Comparison of ENCODE assay signal across 8 cellular contexts in genomic region chr3:152444029-152444641, GRCh38.
A peak's percentile ranks its signal among the peaks of the same experiment; 100 is the strongest.
DNase-seq lines count a peak whose midpoint lies in the region; ATAC-seq and TF ChIP-seq lines count a peak whose summit lies in the region.

No MANE protein-coding gene starts in this region.

- no peak overlapping the region for H3K4me3 ChIP-seq in HL-60 (replicated peaks; ENCODE audit: insufficient read depth, low read length)

- H3K27ac ChIP-seq in HL-60 (replicated peaks) (no peak overlapping the region), RWPE1 (no peak overlapping the region)

- no peaks in the 10 kb centered on the region for H3K27me3 Mint-ChIP-seq in naive B cell

- DNase-seq in NCI-H1092 treated with DMSO at 0.1 percent for 48 hours (lab: John Stamatoyannopoulos, UW) = peak; percentile 13
- no peak for DNase-seq in NCI-H1092 (lab: John Stamatoyannopoulos, UW)
- no peak for DNase-seq in HL-60 (ENCODE audit: low read depth in 1 of 2, low spot score in 1 of 2)
- DNase-seq in RWPE1 (ENCODE audit: low spot score) = peak; percentile 22
- peak; percentile 16 for DNase-seq in epidermal melanocyte (ENCODE audit: insufficient read length, low spot score)
- peak; percentile 16 for DNase-seq in naive B cell
- no peak for DNase-seq in stimulated activated CD4-positive, alpha-beta T cell treated with anti-CD3 and anti-CD28 coated beads, Interleukin-4, amount 100 ng/mL, for 24 hours
- no peak for DNase-seq in NK-92 treated with Interleukin-12 subunit alpha and Interleukin-12 subunit beta, amount 100 ng/mL, for 24 hours (lab: John Stamatoyannopoulos, UW)

- H3K4me1 Mint-ChIP-seq in naive B cell = peaks cover 37 to 52% (median 44%) of the 10 kb centered on the region in 3 donors

- peak; percentile 57 to 58 for ATAC-seq in naive B cell (ENCODE audit: low read depth in 2 of 2)

- CTCF ChIA-PET in RWPE1 (lab: Yijun Ruan, JAX) = interaction anchor here (0.6 to 1.3 kb wide), 12 partner anchors 14 to 1455 kb away, joined by 3 to 10 read pairs (median 3); no protein-coding TSS in a partner anchor

- H3K36me3 Mint-ChIP-seq in naive B cell = peaks cover 8 to 20% of the 10 kb centered on the region in 2 donors

- TF ChIP-seq CTCF in HL-60 (IDR thresholded peaks at IDR 0.05; ENCODE audit: insufficient read depth, low read length) (peak; percentile 15), RWPE1 (conservative IDR thresholded peaks at IDR 0.05; ENCODE audit: low read depth) (peak; percentile 69)

- no peak overlapping the region for H3K4me3 Mint-ChIP-seq in naive B cell

- no peaks in the 10 kb centered on the region for H3K27me3 ChIP-seq in HL-60 (ENCODE audit: insufficient read depth, poor library complexity, severe bottlenecking)

- peak overlapping the region in 3 of 6 donors; percentile 9 to 86 (median 13) for H3K27ac Mint-ChIP-seq in naive B cell

- POLR2A ChIA-PET in RWPE1 (lab: Yijun Ruan, JAX; ENCODE audit: low non-redundant PET) = interaction anchor here (0.7 kb wide), 1 partner anchor 440 kb away, joined by 3 read pairs; no protein-coding TSS in a partner anchor

- H3K9me3 Mint-ChIP-seq in naive B cell = no peaks in the 10 kb centered on the region

Comparison
In these comparisons a context has a peak if more than half of its experiments do, and no peak if none do; other contexts are left out.
1. DNase-seq: peak in NCI-H1092 treated with DMSO at 0.1 percent for 48 hours (single experiment), RWPE1 (single experiment), epidermal melanocyte (single experiment) and naive B cell (single experiment); none in NCI-H1092 (single experiment), HL-60 (0 of 2), stimulated activated CD4-positive, alpha-beta T cell treated with anti-CD3 and anti-CD28 coated beads, Interleukin-4, amount 100 ng/mL, for 24 hours (single experiment) and NK-92 treated with Interleukin-12 subunit alpha and Interleukin-12 subunit beta, amount 100 ng/mL, for 24 hours (single experiment).